10 cellular contexts compared by ENCODE assay signal in the genomic region with DNA sequence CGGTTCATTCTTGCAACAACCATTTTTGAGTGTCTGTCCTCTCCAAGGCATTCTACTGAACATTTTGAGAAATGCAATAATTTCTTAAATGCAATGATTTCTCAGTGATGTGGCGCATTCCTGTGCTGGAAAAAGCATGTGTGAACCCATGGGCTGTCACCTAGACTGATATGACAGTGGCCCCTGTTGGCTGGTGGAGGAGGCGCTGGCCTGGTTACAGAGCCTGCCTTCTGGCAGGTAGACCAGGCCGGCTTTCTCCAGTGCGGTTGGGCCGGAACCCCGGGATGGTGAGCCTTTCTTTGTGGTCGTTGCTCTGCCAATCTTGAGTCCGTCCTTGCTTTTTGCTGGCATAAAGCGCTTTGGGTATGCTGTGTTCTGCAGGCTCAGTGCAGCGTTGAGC. TPM values are rescaled to one million over a fixed set of nuclear protein-coding genes. Genes with fewer than 3 reads are reported as not detected.
A peak's percentile ranks its signal among the peaks of the same experiment; 100 is the strongest.
DNase-seq lines count a peak whose midpoint lies in the region; ATAC-seq and TF ChIP-seq lines count a peak whose summit lies in the region.
"Had no signal": no experiment of that assay in that cellular context is flagged by ENCODE, and none has a peak within 500 bp of the region (broad histone marks: within the 10 kb centered on the region; RNA-seq: fewer than 3 reads in every experiment).

No MANE protein-coding gene starts in this region.

- no peaks in the 10 kb centered on the region for H3K36me3 ChIP-seq in body of pancreas (replicated peaks in 1 of 2; ENCODE audit: insufficient read depth in 1 of 2, low read depth in 2 of 2)
- no peaks in the 10 kb centered on the region for H3K36me3 ChIP-seq in mesendoderm (ENCODE audit: control insufficient read depth, insufficient read depth, low read length)

- H3K79me1 ChIP-seq in mesendoderm (ENCODE audit: low read length), result no peaks in the 10 kb centered on the region

- H3K27ac ChIP-seq in HL-60 (replicated peaks) (no peak overlapping the region), body of pancreas (no peak overlapping the region), mesendoderm (ENCODE audit: low read depth, low read length) (no peak overlapping the region)
- H3K27ac ChIP-seq: parathyroid adenoma, PC-9 had no signal

- TF ChIP-seq CTCF in HL-60 (IDR thresholded peaks at IDR 0.05; ENCODE audit: insufficient read depth, low read length) (peak; percentile 9), body of pancreas (IDR thresholded peaks at IDR 0.05) (peak in 5 of 7 experiments; percentile 22 to 42 (median 26))

- H3K9ac ChIP-seq in mesendoderm (ENCODE audit: low read length), result no peak overlapping the region
- H3K9ac ChIP-seq: parathyroid adenoma had no signal

- no peaks in the 10 kb centered on the region for H3K36me3 Mint-ChIP-seq in activated T-helper 2 cell treated with anti-CD3 and anti-CD28 coated beads, Interferon-gamma antibody, Interleukin-2, Interleukin-4, amounts not matched to agents 10 μg/mL and 5 μg/mL and 100 μg/mL, durations not matched to agents 14 hours and 24 hours and 36 hours (ENCODE audit: low read depth)

- 66 to 69% methylated on average over 8 to 11 of the region's 11 CpGs for WGBS in body of pancreas, 2 donors
- WGBS in mesendoderm (ENCODE audit: extremely low coverage, insufficient coverage, low lambda C conversion rate), result no CpG with 5 or more reads among the region's 11 CpGs

- H3K9me3 ChIP-seq in body of pancreas, result no peaks in the 10 kb centered on the region

- no peak overlapping the region for H3K56ac ChIP-seq in mesendoderm (ENCODE audit: low read length)

- H4K5ac ChIP-seq in mesendoderm (ENCODE audit: low read length), result no peak overlapping the region

- no peak overlapping the region for H2BK120ac ChIP-seq in mesendoderm (ENCODE audit: low read depth, low read length)

- H3K4me2 ChIP-seq in mesendoderm (ENCODE audit: low read length), result no peak overlapping the region
- H3K4me2 ChIP-seq: PC-9 had no signal

- H3K4me1 Mint-ChIP-seq in activated T-helper 2 cell treated with anti-CD3 and anti-CD28 coated beads, Interferon-gamma antibody, Interleukin-2, Interleukin-4, amounts not matched to agents 10 μg/mL and 5 μg/mL and 100 μg/mL, durations not matched to agents 14 hours and 24 hours and 36 hours (ENCODE audit: low read depth), result peaks cover 32% of the 10 kb centered on the region

- no peak overlapping the region for H3K27ac Mint-ChIP-seq in activated T-helper 2 cell treated with anti-CD3 and anti-CD28 coated beads, Interferon-gamma antibody, Interleukin-2, Interleukin-4, amounts not matched to agents 10 μg/mL and 5 μg/mL and 100 μg/mL, durations not matched to agents 14 hours and 24 hours and 36 hours

- DNase-seq in D341Med (ENCODE audit: low spot score), result peak; percentile 72
- peak in 1 of 2 experiments; percentile 29 for DNase-seq in HL-60 (ENCODE audit: low read depth in 1 of 2, low spot score in 1 of 2)
- DNase-seq in body of pancreas, result peak in 3 of 4 donors; percentile 35 to 49 (median 35)
- DNase-seq in mesendoderm, result peak; percentile 55
- DNase-seq in NCI-H774 (lab: John Stamatoyannopoulos, UW), result no peak
- DNase-seq in activated T-helper 2 cell treated with anti-CD3 and anti-CD28 coated beads, Interferon-gamma antibody, Interleukin-2, Interleukin-4, amounts not matched to agents 10 μg/mL and 5 μg/mL and 100 μg/mL, durations not matched to agents 14 hours and 24 hours and 36 hours (ENCODE audit: low spot score), result no peak
- DNase-seq: PC-9 had no signal

- H3K4me1 ChIP-seq in body of pancreas (peaks cover 25% of the 10 kb centered on the region), mesendoderm (ENCODE audit: control insufficient read depth, low read depth, low read length) (no peaks in the 10 kb centered on the region)

- H3K27me3 ChIP-seq in HL-60 (ENCODE audit: insufficient read depth, poor library complexity, severe bottlenecking) (no peaks in the 10 kb centered on the region), body of pancreas (no peaks in the 10 kb centered on the region), mesendoderm (ENCODE audit: insufficient read depth, low read length, poor library complexity) (no peaks in the 10 kb centered on the region)

- no peak overlapping the region for H4K8ac ChIP-seq in mesendoderm (ENCODE audit: low read depth, low read length)

- no peak overlapping the region for H3K18ac ChIP-seq in mesendoderm (ENCODE audit: low read length)

- H3K4me3 Mint-ChIP-seq in activated T-helper 2 cell treated with anti-CD3 and anti-CD28 coated beads, Interferon-gamma antibody, Interleukin-2, Interleukin-4, amounts not matched to agents 10 μg/mL and 5 μg/mL and 100 μg/mL, durations not matched to agents 14 hours and 24 hours and 36 hours (ENCODE audit: low read depth), result no peak overlapping the region

- no peak overlapping the region for H2BK15ac ChIP-seq in mesendoderm (replicated peaks; ENCODE audit: low read depth)

- ATAC-seq in body of pancreas (peak; percentile 43), GM18858 (IDR thresholded peaks at IDR 0.05; ENCODE audit: unreplicated experiment) (no peak), GM21737 (IDR thresholded peaks at IDR 0.05; ENCODE audit: unreplicated experiment) (no peak)

- no peak overlapping the region for H2AK5ac ChIP-seq in mesendoderm (ENCODE audit: low read length)

- H3K4ac ChIP-seq in mesendoderm (ENCODE audit: low read depth, low read length), result no peak overlapping the region

- no peak overlapping the region for H3K4me3 ChIP-seq in HL-60 (replicated peaks; ENCODE audit: insufficient read depth, low read length)
- no peak overlapping the region for H3K4me3 ChIP-seq in body of pancreas
- no peak overlapping the region for H3K4me3 ChIP-seq in mesendoderm (ENCODE audit: low read length)
- H3K4me3 ChIP-seq: PC-9 had no signal

- no peaks in the 10 kb centered on the region for H3K79me2 ChIP-seq in mesendoderm (ENCODE audit: control insufficient read depth, insufficient read depth, low read length)

- no peak overlapping the region for H3K23ac ChIP-seq in mesendoderm (ENCODE audit: low read length)

- TF ChIP-seq POLR2A in body of pancreas (IDR thresholded peaks at IDR 0.05), result no peak

- intact Hi-C loops in body of pancreas (cut with DNase I), result no loop called here
- intact Hi-C loops in activated T-helper 2 cell treated with anti-CD3 and anti-CD28 coated beads, Interferon-gamma antibody, Interleukin-2, Interleukin-4, amounts not matched to agents 10 μg/mL and 5 μg/mL and 100 μg/mL, durations not matched to agents 14 hours and 24 hours and 36 hours (cut with micrococcal nuclease), result no loop called here

- H3K27me3 Mint-ChIP-seq in activated T-helper 2 cell treated with anti-CD3 and anti-CD28 coated beads, Interferon-gamma antibody, Interleukin-2, Interleukin-4, amounts not matched to agents 10 μg/mL and 5 μg/mL and 100 μg/mL, durations not matched to agents 14 hours and 24 hours and 36 hours (ENCODE audit: low read depth), result no peaks in the 10 kb centered on the region

- H3K9me3 Mint-ChIP-seq in activated T-helper 2 cell treated with anti-CD3 and anti-CD28 coated beads, Interferon-gamma antibody, Interleukin-2, Interleukin-4, amounts not matched to agents 10 μg/mL and 5 μg/mL and 100 μg/mL, durations not matched to agents 14 hours and 24 hours and 36 hours, result no peaks in the 10 kb centered on the region

- H2BK5ac ChIP-seq in mesendoderm (ENCODE audit: low read length), result no peak overlapping the region

RNA-seq across cellular contexts. Expression of gene TSHZ1, which starts 33.7 kb away (rescaled TPM):
- 10 to 100 TPM in 1 of 2 donors, 1 to 10 TPM in 1; 8.3 to 11.2 TPM for total RNA-seq in body of pancreas
- 0.32 TPM for polyA plus RNA-seq in mesendoderm (2013, experiment 1 of 2)
- polyA plus RNA-seq in mesendoderm (2013, experiment 2 of 2), result 0.21 TPM
- 11.5 and 12.0 TPM in 2 replicates for total RNA-seq in activated T-helper 2 cell treated with anti-CD3 and anti-CD28 coated beads, Interferon-gamma antibody, Interleukin-2, Interleukin-4, amounts not matched to agents 10 μg/mL and 5 μg/mL and 100 μg/mL, durations not matched to agents 14 hours and 24 hours and 36 hours

RNA-seq across cellular contexts. Expression of gene PTGR3, which starts 35.4 kb away (rescaled TPM):
- total RNA-seq in body of pancreas, result 10 to 100 TPM in 1 of 2 donors, 1 to 10 TPM in 1; 8.9 to 26.5 TPM
- 1.3 TPM for polyA plus RNA-seq in mesendoderm (2013, experiment 1 of 2)
- 1.3 TPM for polyA plus RNA-seq in mesendoderm (2013, experiment 2 of 2)
- total RNA-seq in activated T-helper 2 cell treated with anti-CD3 and anti-CD28 coated beads, Interferon-gamma antibody, Interleukin-2, Interleukin-4, amounts not matched to agents 10 μg/mL and 5 μg/mL and 100 μg/mL, durations not matched to agents 14 hours and 24 hours and 36 hours, result 26.0 and 28.6 TPM in 2 replicates

Comparison
In these comparisons a context has a peak if more than half of its experiments do, and no peak if none do; other contexts are left out.
1. DNase-seq: peak in D341Med (single experiment), body of pancreas (3 of 4) and mesendoderm (single experiment); none in NCI-H774 (single experiment) and activated T-helper 2 cell treated with anti-CD3 and anti-CD28 coated beads, Interferon-gamma antibody, Interleukin-2, Interleukin-4, amounts not matched to agents 10 μg/mL and 5 μg/mL and 100 μg/mL, durations not matched to agents 14 hours and 24 hours and 36 hours (single experiment).